ENCODE assay signal across 8 cellular contexts in genomic region chr13:52193572-52194183, GRCh38. TPM values are rescaled to one million over a fixed set of nuclear protein-coding genes. Genes with fewer than 3 reads are reported as not detected.
A peak's percentile ranks its signal among the peaks of the same experiment; 100 is the strongest.
DNase-seq lines count a peak whose midpoint lies in the region; ATAC-seq and TF ChIP-seq lines count a peak whose summit lies in the region.
"Not testable (repeated sequence)": the region's sequence is repeated elsewhere in the genome, so short reads cannot be mapped to it uniquely, and the experiment has no call there.

No MANE protein-coding gene starts in this region.

- H3K9ac ChIP-seq in duodenal mucosa (ENCODE audit: low read depth in 1 of 2, low read length in 2 of 2): peak overlapping the region; percentile 85 to 93

- H3K27ac ChIP-seq in duodenal mucosa (ENCODE audit: low read depth, low read length) (peak overlapping the region; percentile 81), osteoblast (ENCODE audit: low read depth, low read length) (peak overlapping the region; percentile 61), upper lobe of right lung (peak overlapping the region; percentile 90)

- peak overlapping the region; percentile 89 for H3K4me2 ChIP-seq in osteoblast (ENCODE audit: insufficient read depth, low read length)

- ATAC-seq in HG03039 (IDR thresholded peaks at IDR 0.05; ENCODE audit: unreplicated experiment): peak; percentile 4
- ATAC-seq in activated T-cell treated with anti-CD3 and anti-CD28 coated beads, Interleukin-2, amount 50 U/mL, for 4 hours: peak in 1 of 2 donors; percentile 10
- not testable (repeated sequence) for ATAC-seq in upper lobe of right lung

- TF ChIP-seq CTCF in osteoblast (IDR thresholded peaks at IDR 0.05; ENCODE audit: extremely low read depth, low read depth, low read length); upper lobe of right lung (IDR thresholded peaks at IDR 0.05): not testable (repeated sequence)

- peaks cover 30% of the 10 kb centered on the region for H3K79me2 ChIP-seq in osteoblast (ENCODE audit: insufficient read depth, low read length)

- not testable (repeated sequence) for H3K9me3 Mint-ChIP-seq in activated T-cell treated with anti-CD3 and anti-CD28 coated beads, Interleukin-2, amount 50 U/mL, for 4 hours

- not testable (repeated sequence) for H3K36me3 ChIP-seq in duodenal mucosa (ENCODE audit: control insufficient read depth in 1 of 2, insufficient read depth in 2 of 2, low read length in 2 of 2); osteoblast (ENCODE audit: insufficient read depth, low read length); upper lobe of right lung

- H3K36me3 Mint-ChIP-seq in activated T-cell treated with anti-CD3 and anti-CD28 coated beads, Interleukin-2, amount 50 U/mL, for 4 hours (ENCODE audit: insufficient read depth): not testable (repeated sequence)

- peak overlapping the region; percentile 96 for H2AFZ ChIP-seq in osteoblast (ENCODE audit: low read length)

- H3K4me1 ChIP-seq in duodenal mucosa (ENCODE audit: control insufficient read depth in 1 of 2, insufficient read depth in 2 of 2, low read length in 2 of 2) (peaks cover 4 to 12% of the 10 kb centered on the region in 2 donors), upper lobe of right lung (peaks cover 16% of the 10 kb centered on the region)
- not testable (repeated sequence) for H3K4me1 ChIP-seq in osteoblast (ENCODE audit: insufficient read depth, low read length)

- H3K27me3 Mint-ChIP-seq in activated T-cell treated with anti-CD3 and anti-CD28 coated beads, Interleukin-2, amount 50 U/mL, for 4 hours (ENCODE audit: low read depth): not testable (repeated sequence)

- intact Hi-C loops in upper lobe of right lung (cut with DNase I): not testable (repeated sequence)

- H3K4me3 ChIP-seq in duodenal mucosa (ENCODE audit: low read depth in 1 of 2, low read length in 2 of 2): peak overlapping the region; percentile 94 to 100
- peak overlapping the region; percentile 99 for H3K4me3 ChIP-seq in iPS-18c (ENCODE audit: insufficient read depth, low read depth, low read length)
- peak overlapping the region; percentile 78 for H3K4me3 ChIP-seq in osteoblast (ENCODE audit: insufficient read depth, low read length)
- H3K4me3 ChIP-seq in upper lobe of right lung: peak overlapping the region; percentile 73

- H4K20me1 ChIP-seq in osteoblast (ENCODE audit: insufficient read depth, low read length): not testable (repeated sequence)

- peaks cover 30% of the 10 kb centered on the region for H3K4me1 Mint-ChIP-seq in activated T-cell treated with anti-CD3 and anti-CD28 coated beads, Interleukin-2, amount 50 U/mL, for 4 hours (ENCODE audit: low read depth)

- DNase-seq in GM03348 (ENCODE audit: low spot score) (peak; percentile 9), NCI-H82 (lab: John Stamatoyannopoulos, UW) (peak; percentile 58), osteoblast (ENCODE audit: insufficient read length, low spot score, missing footprints) (peak; percentile 1)
- not testable (repeated sequence) for DNase-seq in activated T-cell treated with anti-CD3 and anti-CD28 coated beads, Interleukin-2, amount 50 U/mL, for 4 hours; upper lobe of right lung

- not testable (repeated sequence) for H3K9me3 ChIP-seq in duodenal mucosa (ENCODE audit: control insufficient read depth in 1 of 2, low read length in 2 of 2); iPS-18c (ENCODE audit: control insufficient read depth, insufficient read depth, low read length); osteoblast (ENCODE audit: low read depth, low read length); upper lobe of right lung

- H3K4me3 Mint-ChIP-seq in activated T-cell treated with anti-CD3 and anti-CD28 coated beads, Interleukin-2, amount 50 U/mL, for 4 hours: peak overlapping the region; percentile 97

- H3K27me3 ChIP-seq in duodenal mucosa (ENCODE audit: control insufficient read depth in 1 of 2, insufficient read depth in 2 of 2, low read length in 2 of 2); osteoblast (ENCODE audit: insufficient read depth, low read length); upper lobe of right lung: not testable (repeated sequence)

RNA-seq across cellular contexts. Expression of gene NEK3, which starts 34.3 kb away (rescaled TPM):
- 1 to 10 TPM; 3.8 to 7.5 (median 5.4) TPM for total RNA-seq in activated T-cell treated with anti-CD3 and anti-CD28 coated beads, Interleukin-2, amount 50 U/mL, for 4 hours
- 6.5 and 8.0 TPM in 2 replicates for total RNA-seq in osteoblast
- 11.7 TPM for total RNA-seq in upper lobe of right lung
